In genomic region chr11:105181521-105181920, GRCh38 we compare ENCODE assay signal across 13 cellular contexts. TPM values are rescaled to one million over a fixed set of nuclear protein-coding genes. Genes with fewer than 3 reads are reported as not detected.
DNase-seq lines count a peak whose midpoint lies in the region; ATAC-seq and TF ChIP-seq lines count a peak whose summit lies in the region.
"Had no signal": no experiment of that assay in that cellular context is flagged by ENCODE, and none has a peak within 500 bp of the region (broad histone marks: within the 10 kb centered on the region; RNA-seq: fewer than 3 reads in every experiment).

No MANE protein-coding gene starts in this region.

- no peaks in the 10 kb centered on the region for H4K20me1 ChIP-seq in osteoblast (ENCODE audit: insufficient read depth, low read length)

- H3K79me2 ChIP-seq in osteoblast (ENCODE audit: insufficient read depth, low read length): no peaks in the 10 kb centered on the region

- ATAC-seq in HG02642 (IDR thresholded peaks at IDR 0.05; ENCODE audit: poor library complexity, unreplicated experiment) (no peak), SK-N-SH treated with all-trans-retinoic acid at 6 μM for 48 hours (no peak)
- ATAC-seq: activated naive CD4-positive, alpha-beta T cell treated with anti-CD3 and anti-CD28 coated beads, Interleukin-2, amount 50 U/mL, for 72 hours had no signal

- H3K4me3 ChIP-seq in fibroblast of mammary gland (ENCODE audit: control insufficient read depth, low read depth, low read length): no peak overlapping the region
- H3K4me3 ChIP-seq in osteoblast (ENCODE audit: insufficient read depth, low read length): no peak overlapping the region
- H3K4me3 ChIP-seq: colonic mucosa had no signal

- H3K9me3 ChIP-seq in osteoblast (ENCODE audit: low read depth, low read length): no peaks in the 10 kb centered on the region
- H3K9me3 ChIP-seq: colonic mucosa had no signal

- TF ChIP-seq CTCF in fibroblast of mammary gland (conservative IDR thresholded peaks at IDR 0.05; ENCODE audit: control insufficient read depth, insufficient read depth, low read depth, low read length) (no peak), osteoblast (IDR thresholded peaks at IDR 0.05; ENCODE audit: extremely low read depth, low read depth, low read length) (no peak)

- no peaks in the 10 kb centered on the region for H3K27me3 ChIP-seq in osteoblast (ENCODE audit: insufficient read depth, low read length)
- H3K27me3 ChIP-seq: colonic mucosa had no signal

- no peaks in the 10 kb centered on the region for H3K36me3 ChIP-seq in osteoblast (ENCODE audit: insufficient read depth, low read length)
- H3K36me3 ChIP-seq: colonic mucosa had no signal

- H3K27ac ChIP-seq in osteoblast (ENCODE audit: low read depth, low read length): no peak overlapping the region
- H3K27ac ChIP-seq: colonic mucosa had no signal

- H3K4me2 ChIP-seq in osteoblast (ENCODE audit: insufficient read depth, low read length): no peak overlapping the region

- no peak overlapping the region for H2AFZ ChIP-seq in osteoblast (ENCODE audit: low read length)

- DNase-seq in GM03348 (ENCODE audit: low spot score) (peak; percentile 31), OCI-M1 (lab: John Stamatoyannopoulos, UW) (peak; percentile 21), fibroblast of mammary gland (ENCODE audit: low read depth) (peak; percentile 38), pons (ENCODE audit: low spot score) (peak; percentile 66), osteoblast (ENCODE audit: insufficient read length, low spot score, missing footprints) (no peak)
- DNase-seq in activated CD8-positive, alpha-beta memory T cell treated with anti-CD3 and anti-CD28 coated beads, Interleukin-2, amount 50 U/mL, for 48 hours: no peak
- DNase-seq: colonic mucosa, NCI-H1092 treated with DMSO at 0.1 percent for 48 hours, posterior cingulate gyrus had no signal

- peaks cover 4% of the 10 kb centered on the region for H3K4me1 ChIP-seq in osteoblast (ENCODE audit: insufficient read depth, low read length)
- H3K4me1 ChIP-seq: colonic mucosa had no signal

TF ChIP-seq in SK-N-SH treated with all-trans-retinoic acid at 6 μM for 48 hours, 23 proteins besides CTCF, POLR2A, EP300 and RAD21:
- TF ChIP-seq ISL1 (CRISPR knock-in tag; IDR thresholded peaks at IDR 0.05) (no peak), ARNTL (CRISPR knock-in tag; IDR thresholded peaks at IDR 0.05; ENCODE audit: borderline replicate concordance, low read depth) (no peak), ESRRG (CRISPR knock-in tag; IDR thresholded peaks at IDR 0.05) (no peak), CREB5 (CRISPR knock-in tag; IDR thresholded peaks at IDR 0.05; ENCODE audit: low read depth) (no peak), ZFP3 (CRISPR knock-in tag; IDR thresholded peaks at IDR 0.05) (no peak), ZNF565 (CRISPR knock-in tag; conservative IDR thresholded peaks at IDR 0.05; ENCODE audit: low read depth) (no peak), SNAI2 (CRISPR knock-in tag; IDR thresholded peaks at IDR 0.05) (no peak), PATZ1 (CRISPR knock-in tag; IDR thresholded peaks at IDR 0.05; ENCODE audit: borderline replicate concordance) (no peak), POU6F1 (CRISPR knock-in tag; IDR thresholded peaks at IDR 0.05; ENCODE audit: borderline replicate concordance, low read depth) (no peak), GLIS3 (CRISPR knock-in tag; IDR thresholded peaks at IDR 0.05) (no peak), ZC3H10 (CRISPR knock-in tag; IDR thresholded peaks at IDR 0.05) (no peak)

RNA-seq across cellular contexts. Expression of gene CARD18, which starts 42.0 kb away (rescaled TPM):
- total RNA-seq in osteoblast: not detected in 2 replicates
- total RNA-seq: activated naive CD4-positive, alpha-beta T cell treated with anti-CD3 and anti-CD28 coated beads, Interleukin-2, amount 50 U/mL, for 72 hours; colonic mucosa; glomerular endothelial cell had no signal

Comparison
In these comparisons a context has a peak if more than half of its experiments do, and no peak if none do; other contexts are left out.
1. DNase-seq: peak in GM03348 (single experiment), OCI-M1 (single experiment), fibroblast of mammary gland (single experiment) and pons (single experiment); none in activated CD8-positive, alpha-beta memory T cell treated with anti-CD3 and anti-CD28 coated beads, Interleukin-2, amount 50 U/mL, for 48 hours (single experiment) and osteoblast (single experiment).